26 cellular contexts compared by ENCODE assay signal in genomic region chr10:7942311-7942710, GRCh38.
"Had no signal": no experiment of that assay in that cellular context is flagged by ENCODE, and none has a peak within 500 bp of the region (broad histone marks: within the 10 kb centered on the region; RNA-seq: fewer than 3 reads in every experiment).

No MANE protein-coding gene starts in this region.

- FAIRE-seq: endothelial cell of umbilical vein, urothelium cell line had no signal

- ATAC-seq: gastrocnemius medialis; left cardiac atrium; naive thymus-derived CD4-positive, alpha-beta T cell; stimulated activated memory B cell treated with anti-CD40 and anti-IgM and Interleukin-4, amounts not matched to agents 10 μg/mL and 1 μg/mL and 100 μg/mL, for 72 hours; stimulated activated naive CD8-positive, alpha-beta T cell treated with anti-CD3 and anti-CD28 coated beads, Interleukin-15, Interleukin-2, amounts not matched to agents 100 U/mL and 50 U/mL, for 24 hours had no signal

- H3K27me3 Mint-ChIP-seq: naive thymus-derived CD4-positive, alpha-beta T cell; stimulated activated memory B cell treated with anti-CD40 and anti-IgM and Interleukin-4, amounts not matched to agents 10 μg/mL and 1 μg/mL and 100 μg/mL, for 72 hours had no signal

- H3K36me3 ChIP-seq: esophagus muscularis mucosa, gastrocnemius medialis, left lung, neural progenitor cell, prostate gland, right atrium auricular region, sigmoid colon, thoracic aorta, tibial nerve, upper lobe of left lung had no signal

- H3K4me3 ChIP-seq: coronary artery, esophagus muscularis mucosa, gastrocnemius medialis, left lung, neural progenitor cell, prostate gland, right atrium auricular region, sigmoid colon, thoracic aorta, tibial nerve, upper lobe of left lung had no signal

- H3K27me3 ChIP-seq: esophagus muscularis mucosa, gastrocnemius medialis, left lung, neural progenitor cell, right atrium auricular region, sigmoid colon, tibial nerve, upper lobe of left lung had no signal

- H3K4me3 Mint-ChIP-seq: nephron; neural progenitor cell; stimulated activated memory B cell treated with anti-CD40 and anti-IgM and Interleukin-4, amounts not matched to agents 10 μg/mL and 1 μg/mL and 100 μg/mL, for 72 hours had no signal

- H3K27ac Mint-ChIP-seq: naive thymus-derived CD4-positive, alpha-beta T cell; nephron; neural progenitor cell; stimulated activated memory B cell treated with anti-CD40 and anti-IgM and Interleukin-4, amounts not matched to agents 10 μg/mL and 1 μg/mL and 100 μg/mL, for 72 hours had no signal

- H3K4me1 Mint-ChIP-seq: nephron, neural progenitor cell had no signal

- DNase-seq: dermis blood vessel endothelial cell; effector memory CD4-positive, alpha-beta T cell; gastrocnemius medialis; head of caudate nucleus; left cardiac atrium; left lung; mesendoderm; midbrain; naive thymus-derived CD4-positive, alpha-beta T cell; sigmoid colon; stimulated activated CD4-positive, alpha-beta T cell treated with anti-CD3 and anti-CD28 coated beads, Interleukin-2, amount 100 ng/mL, for 24 hours; stimulated activated CD4-positive, alpha-beta T cell treated with anti-CD3 and anti-CD28 coated beads, Interleukin-4, amount 100 ng/mL, for 24 hours; stimulated activated naive CD8-positive, alpha-beta T cell treated with anti-CD3 and anti-CD28 coated beads, Interleukin-15, Interleukin-2, amounts not matched to agents 100 U/mL and 50 U/mL, for 24 hours; substantia nigra had no signal

- H3K9me3 Mint-ChIP-seq: neural progenitor cell had no signal
